Comparison of ENCODE assay signal across 8 cellular contexts in the genomic region with DNA sequence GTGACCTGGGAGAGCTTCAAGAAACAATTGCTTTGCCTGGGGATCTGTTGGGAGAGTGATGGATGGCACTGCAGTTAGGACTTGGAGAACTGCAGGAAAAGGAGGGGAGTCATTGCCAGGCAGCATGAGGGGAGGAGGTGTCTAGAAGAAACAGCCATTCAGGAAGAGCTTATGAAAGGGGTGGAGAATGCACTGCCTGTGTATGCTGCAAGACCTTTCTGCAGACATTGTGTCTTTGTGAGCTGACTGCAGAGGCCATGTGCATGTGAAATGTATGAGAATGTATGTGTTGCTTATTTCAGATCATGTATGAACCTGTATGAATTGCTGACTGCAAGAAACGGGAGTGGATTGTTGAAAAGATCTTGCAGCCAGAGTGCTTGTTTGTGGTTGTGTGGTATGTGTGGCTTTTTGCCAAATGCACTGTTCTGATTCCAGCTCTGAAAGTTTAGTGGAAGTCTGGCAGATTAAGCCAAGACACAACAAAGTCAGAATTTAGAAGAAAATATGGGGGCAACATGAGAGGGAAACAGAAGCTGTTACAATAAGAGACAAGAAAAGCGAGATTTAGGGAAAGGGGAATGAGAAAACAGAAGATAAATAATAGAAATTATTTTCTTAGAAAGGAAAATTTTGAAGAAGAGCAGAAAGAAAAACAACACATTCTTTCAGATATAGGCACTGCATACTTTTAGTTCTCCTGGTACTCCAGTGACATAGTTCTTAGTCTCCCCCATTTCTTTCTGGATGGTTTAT. TPM values are rescaled to one million over a fixed set of nuclear protein-coding genes. Genes with fewer than 3 reads are reported as not detected.
DNase-seq lines count a peak whose midpoint lies in the region; ATAC-seq and TF ChIP-seq lines count a peak whose summit lies in the region.

No MANE protein-coding gene starts in this region.

- peaks cover 13% of the 10 kb centered on the region; the same call in 1 of the 2 replicates for H3K4me1 ChIP-seq in PC-9 (replicated peaks; ENCODE audit: insufficient read depth)
- H3K4me1 ChIP-seq in esophagus muscularis mucosa: peaks cover 15 to 40% (median 38%) of the 10 kb centered on the region in 4 donors
- H3K4me1 ChIP-seq in neural progenitor cell: peaks cover 37% of the 10 kb centered on the region

- H3K4me3 Mint-ChIP-seq in neural progenitor cell: no peak overlapping the region

- ATAC-seq in HG03432 (IDR thresholded peaks at IDR 0.05; ENCODE audit: unreplicated experiment) (no peak), HG03439 (IDR thresholded peaks at IDR 0.05; ENCODE audit: unreplicated experiment) (no peak)

- H3K4me2 ChIP-seq in PC-9 (peak overlapping the region; percentile 50), neural progenitor cell (no peak overlapping the region)

- H2AFZ ChIP-seq in PC-9: 0 out of 2 replicates have a peak overlapping the region, but pooled peaks have one; percentile 12
- H2AFZ ChIP-seq in neural progenitor cell (replicated peaks): peak overlapping the region; percentile 75

- H3K27ac ChIP-seq in PC-9: no peak overlapping the region
- H3K27ac ChIP-seq in esophagus muscularis mucosa (replicated peaks in 1 of 4): peak overlapping the region; percentile 61 to 77 (median 70)
- H3K27ac ChIP-seq in neural progenitor cell: no peak overlapping the region

- H3K9me3 Mint-ChIP-seq in neural progenitor cell: peaks cover 4% of the 10 kb centered on the region

- CTCF ChIA-PET in HEK293T (lab: Yijun Ruan, JAX) (interaction anchor here (0.8 to 1.0 kb wide), 2 partner anchors 31 to 203 kb away, joined by 5 to 6 read pairs; no protein-coding TSS in a partner anchor), PC-9 (lab: Charles Lee) (interaction anchor here (0.6 to 1.0 kb wide), 6 partner anchors 10 to 361 kb away, joined by 3 to 10 read pairs (median 6); a partner anchor contains a TSS)

- POLR2A ChIA-PET in HEK293T (lab: Yijun Ruan, JAX) (interaction anchor here (1.0 to 1.3 kb wide), 3 partner anchors 10 to 262 kb away, joined by 3 to 6 read pairs (median 3); a partner anchor contains a TSS), PC-9 (lab: Charles Lee; ENCODE audit: unreplicated experiment) (interaction anchor here (0.6 to 1.4 kb wide), 7 partner anchors 9 to 636 kb away, joined by 3 to 39 read pairs (median 8); a partner anchor contains a TSS)

- no peak overlapping the region for H3K9ac ChIP-seq in neural progenitor cell

- TF ChIP-seq CTCF in PC-9 (conservative IDR thresholded peaks at IDR 0.05): no peak
- peak in 1 of 3 experiments; percentile 6 for TF ChIP-seq CTCF in esophagus muscularis mucosa (IDR thresholded peaks at IDR 0.05)
- no peak for TF ChIP-seq CTCF in neural progenitor cell (IDR thresholded peaks at IDR 0.05)

- H3K36me3 Mint-ChIP-seq in neural progenitor cell: no peaks in the 10 kb centered on the region

- H3K4me3 ChIP-seq in PC-9 (no peak overlapping the region), esophagus muscularis mucosa (no peak overlapping the region), neural progenitor cell (no peak overlapping the region)

- TF ChIP-seq POLR2A in esophagus muscularis mucosa (IDR thresholded peaks at IDR 0.05; ENCODE audit: low read depth): peak; percentile 14

- no peaks in the 10 kb centered on the region for H4K20me1 ChIP-seq in PC-9 (ENCODE audit: insufficient read depth)
- H4K20me1 ChIP-seq in neural progenitor cell (ENCODE audit: low read depth): no peaks in the 10 kb centered on the region

- WGBS in esophagus muscularis mucosa: 38% methylated on average over 2 of the region's 2 CpGs

- H3K9me3 ChIP-seq in PC-9 (ENCODE audit: insufficient read depth, low read depth): no peaks in the 10 kb centered on the region
- no peaks in the 10 kb centered on the region for H3K9me3 ChIP-seq in esophagus muscularis mucosa
- H3K9me3 ChIP-seq in neural progenitor cell (ENCODE audit: low read depth): no peaks in the 10 kb centered on the region

- intact Hi-C loops in PC-9 (cut with micrococcal nuclease; ENCODE audit: unreplicated experiment): no loop called here
- intact Hi-C loops in esophagus muscularis mucosa (cut with DNase I): loop anchor here (5.0 to 10.0 kb wide), 2 partner anchors 219 to 357 kb away; no protein-coding TSS in a partner anchor

- H3K36me3 ChIP-seq in PC-9 (ENCODE audit: low read depth): no peaks in the 10 kb centered on the region
- H3K36me3 ChIP-seq in esophagus muscularis mucosa: no peaks in the 10 kb centered on the region
- H3K36me3 ChIP-seq in neural progenitor cell: no peaks in the 10 kb centered on the region

- no peak overlapping the region for H3K27ac Mint-ChIP-seq in neural progenitor cell

- H3K9me2 ChIP-seq in PC-9 (ENCODE audit: insufficient read depth): no peaks in the 10 kb centered on the region

- TF ChIP-seq EP300 in esophagus muscularis mucosa (IDR thresholded peaks at IDR 0.05): no peak

- no TSS peak for BruUV-seq in PC-9 (replicated peaks; lab: Mats Ljungman, UMichigan)

- H3K27me3 Mint-ChIP-seq in neural progenitor cell (ENCODE audit: insufficient read depth, low read depth): no peaks in the 10 kb centered on the region

- no peaks in the 10 kb centered on the region for H3K79me2 ChIP-seq in PC-9 (ENCODE audit: low read depth)
- no peaks in the 10 kb centered on the region for H3K79me2 ChIP-seq in neural progenitor cell (ENCODE audit: low read depth)

- peaks cover 29% of the 10 kb centered on the region for H3K4me1 Mint-ChIP-seq in neural progenitor cell

- H3F3A ChIP-seq in PC-9 (ENCODE audit: insufficient read depth, low read depth) (no peaks in the 10 kb centered on the region), neural progenitor cell (ENCODE audit: low read depth) (peaks cover 37% of the 10 kb centered on the region)

- H3K27me3 ChIP-seq in PC-9 (ENCODE audit: insufficient read depth, low read depth) (no peaks in the 10 kb centered on the region), esophagus muscularis mucosa (no peaks in the 10 kb centered on the region), neural progenitor cell (no peaks in the 10 kb centered on the region)

- peak; percentile 84 for DNase-seq in A172 (ENCODE audit: low spot score)
- DNase-seq in HEK293T (ENCODE audit: extremely low spot score): peak; percentile 24
- peak; percentile 59 to 71 for DNase-seq in PC-9
- DNase-seq in esophagus muscularis mucosa (ENCODE audit: extremely low spot score): peak; percentile 92
- DNase-seq in neural progenitor cell (ENCODE audit: low spot score): peak; percentile 26
- DNase-seq in SKM-1 (lab: John Stamatoyannopoulos, UW; ENCODE audit: unreplicated experiment): no peak

TF ChIP-seq in HEK293T, 16 proteins besides CTCF, POLR2A, EP300 and RAD21:
- TF ChIP-seq ARNT (IDR thresholded peaks at IDR 0.05) (no peak), ZNF384 (IDR thresholded peaks at IDR 0.05) (peak; percentile 65; the same call in 1 of the 2 replicates), NFRKB (IDR thresholded peaks at IDR 0.05) (no peak), ELF4 (IDR thresholded peaks at IDR 0.05) (no peak), LEF1 (IDR thresholded peaks at IDR 0.05; ENCODE audit: borderline replicate concordance) (no peak), FOXM1 (IDR thresholded peaks at IDR 0.05; ENCODE audit: borderline replicate concordance) (no peak), CTBP1 (IDR thresholded peaks at IDR 0.05; ENCODE audit: borderline replicate concordance) (no peak), FOXA1 (IDR thresholded peaks at IDR 0.05) (no peak), FOXK2 (IDR thresholded peaks at IDR 0.05) (no peak), SUZ12 (IDR thresholded peaks at IDR 0.05) (no peak), TARDBP (IDR thresholded peaks at IDR 0.05) (no peak), L3MBTL2 (conservative IDR thresholded peaks at IDR 0.05) (no peak), BHLHE40 (IDR thresholded peaks at IDR 0.05; ENCODE audit: borderline replicate concordance) (no peak), HDGF (IDR thresholded peaks at IDR 0.05; ENCODE audit: borderline replicate concordance) (no peak), SP1 (IDR thresholded peaks at IDR 0.05) (no peak)
- TF ChIP-seq, protein P1, sequence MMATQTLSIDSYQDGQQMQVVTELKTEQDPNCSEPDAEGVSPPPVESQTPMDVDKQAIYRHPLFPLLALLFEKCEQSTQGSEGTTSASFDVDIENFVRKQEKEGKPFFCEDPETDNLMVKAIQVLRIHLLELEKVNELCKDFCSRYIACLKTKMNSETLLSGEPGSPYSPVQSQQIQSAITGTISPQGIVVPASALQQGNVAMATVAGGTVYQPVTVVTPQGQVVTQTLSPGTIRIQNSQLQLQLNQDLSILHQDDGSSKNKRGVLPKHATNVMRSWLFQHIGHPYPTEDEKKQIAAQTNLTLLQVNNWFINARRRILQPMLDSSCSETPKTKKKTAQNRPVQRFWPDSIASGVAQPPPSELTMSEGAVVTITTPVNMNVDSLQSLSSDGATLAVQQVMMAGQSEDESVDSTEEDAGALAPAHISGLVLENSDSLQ (IDR thresholded peaks at IDR 0.05): peak; percentile 58; the same call in 1 of the 2 replicates

RNA-seq across cellular contexts. Expression of a gene that starts 9.8 kb away (rescaled TPM):
- total RNA-seq in A172 (2014; rRNA removed; shearing (Covaris generic)): 18.7 and 35.8 TPM in 2 replicates
- total RNA-seq in PC-9 (2021) (56.9 and 64.8 TPM in 2 replicates), esophagus muscularis mucosa (10 to 100 TPM; 26.6 to 34.5 (median 29.2) TPM), neural progenitor cell (ENCODE audit: low replicate concordance) (113 and 131 TPM in 2 replicates)

RNA-seq across cellular contexts. Expression of a gene that starts 25.4 kb away (rescaled TPM):
- 0.65 and 2.4 TPM in 2 replicates for total RNA-seq in A172 (2014; rRNA removed; shearing (Covaris generic))
- total RNA-seq in PC-9 (2021) (14.6 and 18.9 TPM in 2 replicates), esophagus muscularis mucosa (100 to 1,000 TPM in 3 of 4 donors, 10 to 100 TPM in 1; 94.7 to 252 (median 177) TPM), neural progenitor cell (ENCODE audit: low replicate concordance) (0.25 TPM in 1 of 2 replicates, not detected in the other)

Comparison
In these comparisons a context has a peak if more than half of its experiments do, and no peak if none do; other contexts are left out.
1. H3K27ac ChIP-seq: peak in esophagus muscularis mucosa (4 of 4); none in PC-9 (single experiment) and neural progenitor cell (single experiment).